13 cellular contexts compared by ENCODE assay signal in the genomic region with DNA sequence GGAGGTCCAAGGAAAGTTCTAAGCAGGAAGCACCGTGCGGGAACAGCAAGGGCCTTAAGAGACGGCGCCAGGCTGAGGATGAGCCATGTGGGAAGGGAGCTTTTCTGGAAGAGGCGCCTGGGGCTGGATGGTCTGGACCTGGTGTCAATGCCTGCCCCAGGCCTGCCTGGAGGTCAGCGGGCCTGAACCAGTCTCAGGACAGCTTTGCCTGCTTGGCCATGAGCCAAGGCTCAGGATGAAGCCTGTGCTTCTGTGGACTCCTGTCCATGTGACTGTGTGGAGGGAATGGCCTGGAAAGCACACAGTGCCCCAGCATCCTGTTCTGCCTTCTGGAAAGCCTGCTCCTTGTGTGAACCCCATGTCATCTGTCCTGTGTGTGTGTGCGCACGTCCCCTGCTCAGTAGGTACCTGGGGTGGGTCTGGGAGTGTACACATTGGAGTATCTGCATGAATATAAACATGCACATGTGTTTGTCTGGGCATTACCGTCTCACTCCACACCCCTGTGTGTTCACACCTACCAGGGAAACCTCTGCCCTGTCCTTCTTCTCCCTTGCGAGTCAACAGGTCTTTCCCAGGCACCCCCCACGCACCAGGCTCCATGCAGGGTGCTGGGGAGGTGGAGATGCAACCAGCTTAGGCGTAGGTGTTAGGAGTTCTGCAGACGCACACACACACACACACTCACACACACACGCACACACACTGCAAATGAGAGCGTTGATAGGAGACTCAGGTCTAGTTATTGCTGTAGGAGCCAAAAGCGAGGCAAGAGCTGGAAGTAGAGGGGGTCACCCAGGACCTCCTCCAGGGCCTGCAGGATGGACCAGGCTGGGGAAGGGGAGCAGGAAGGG. TPM values are rescaled to one million over a fixed set of nuclear protein-coding genes. Genes with fewer than 3 reads are reported as not detected.
DNase-seq lines count a peak whose midpoint lies in the region; ATAC-seq, FAIRE-seq and TF ChIP-seq lines count a peak whose summit lies in the region.
"Had no signal": no experiment of that assay in that cellular context is flagged by ENCODE, and none has a peak within 500 bp of the region (broad histone marks: within the 10 kb centered on the region; RNA-seq: fewer than 3 reads in every experiment).

No MANE protein-coding gene starts in this region.

- TF ChIP-seq CTCF in IMR-90 (conservative IDR thresholded peaks at IDR 0.05; ENCODE audit: low read depth, low read length) = no peak
- no peak for TF ChIP-seq CTCF in choroid plexus epithelial cell (conservative IDR thresholded peaks at IDR 0.05; ENCODE audit: low read depth, low read length)
- no peak for TF ChIP-seq CTCF in HepG2 (CRISPR knock-in tag; IDR thresholded peaks at IDR 0.05)
- TF ChIP-seq CTCF in gastrocnemius medialis (IDR thresholded peaks at IDR 0.05 in 4 of 5, conservative IDR thresholded peaks at IDR 0.05 in 1 of 5) = no peak

- H3K79me1 ChIP-seq in IMR-90 (ENCODE audit: low read depth in 1 of 2, low read length in 2 of 2) = peaks cover 0 to 10% of the 10 kb centered on the region in 2 experiments; a peak in 1 of 4 replicates

- intact Hi-C loops in IMR-90 (cut with micrococcal nuclease) = no loop called here
- intact Hi-C loops in HepG2 (cut with micrococcal nuclease; ENCODE audit: unreplicated experiment) = no loop called here
- intact Hi-C loops in gastrocnemius medialis (cut with DNase I; ENCODE audit: low total_unique reads) = no loop called here

- in situ Hi-C loops in IMR-90 (cut with MboI; ENCODE audit: low sequenced_read_pairs) = no loop called here
- in situ Hi-C loops in HepG2 (cut with HindIII; ENCODE audit: extremely low pct_ligation_motif_present, low pct_unique_long_range_greater_than_20kb) = no loop called here
- in situ Hi-C loops in gastrocnemius medialis (cut with MboI; ENCODE audit: low sequenced_read_pairs in 4 of 4) = loop anchor here in 1 of 4 donors (25.0 kb wide), 1 partner anchor 311 kb away; no protein-coding TSS in a partner anchor

- H3K27me3 ChIP-seq in IMR-90 (ENCODE audit: control insufficient read depth, insufficient read depth, low read length) = no peaks in the 10 kb centered on the region
- no peaks in the 10 kb centered on the region for H3K27me3 ChIP-seq in HepG2 (ENCODE audit: control insufficient read depth in 1 of 2, insufficient read depth in 2 of 2, low read length in 2 of 2)
- H3K27me3 ChIP-seq in gastrocnemius medialis = no peaks in the 10 kb centered on the region
- H3K27me3 ChIP-seq: BLaER1 treated with 17β-estradiol and CSF1 and Interleukin-3, amounts not matched to agents 10 nM and 100 nM had no signal

- no peaks in the 10 kb centered on the region for H3K9me3 Mint-ChIP-seq in activated T-helper 17 cell treated with anti-CD3 and anti-CD28 coated beads, Interleukin-2, amount 50 U/mL, for 72 hours
- H3K9me3 Mint-ChIP-seq: activated naive CD8-positive, alpha-beta T cell treated with anti-CD3 and anti-CD28 coated beads for 36 hours had no signal

- no peaks in the 10 kb centered on the region for H3K9me3 ChIP-seq in IMR-90 (ENCODE audit: control insufficient read depth, insufficient read depth, low read length)
- H3K9me3 ChIP-seq in HepG2 (ENCODE audit: low read length) = no peaks in the 10 kb centered on the region
- no peaks in the 10 kb centered on the region for H3K9me3 ChIP-seq in gastrocnemius medialis
- H3K9me3 ChIP-seq: BLaER1 treated with 17β-estradiol and CSF1 and Interleukin-3, amounts not matched to agents 10 nM and 100 nM had no signal

- H3K4me1 ChIP-seq in IMR-90 (ENCODE audit: control insufficient read depth, insufficient read depth, low read length) (peaks cover 9% of the 10 kb centered on the region), HepG2 (ENCODE audit: insufficient read depth, low read length) (peaks cover 17% of the 10 kb centered on the region), gastrocnemius medialis (peaks cover 33 to 41% of the 10 kb centered on the region in 2 donors)

- H3K23ac ChIP-seq in IMR-90 (ENCODE audit: low read depth, low read length) = no peak overlapping the region

- H2AK9ac ChIP-seq in IMR-90 (replicated peaks; ENCODE audit: low read depth, low read length, poor library complexity) = peak overlapping the region; percentile 23

- no peak for TF ChIP-seq RAD21 in IMR-90 (IDR thresholded peaks at IDR 0.05; ENCODE audit: low read length)
- no peak for TF ChIP-seq RAD21 in HepG2 (CRISPR knock-in tag; IDR thresholded peaks at IDR 0.05)

- WGBS in IMR-90 (ENCODE audit: extremely low coverage in 2 of 2, insufficient read length in 1 of 2), 2 experiments = 87% methylated on average over 6 of the region's 16 CpGs; no CpG with 5 or more reads in 1 of the 2 experiments
- 78% methylated on average over 14 of the region's 16 CpGs for WGBS in HepG2 (ENCODE audit: low lambda C conversion rate)

- no peak overlapping the region; the same call in none of the 2 replicates for H2AK5ac ChIP-seq in IMR-90 (ENCODE audit: low read depth, low read length)

- no peak overlapping the region for H3K4ac ChIP-seq in IMR-90 (ENCODE audit: low read depth, low read length)

- FAIRE-seq in HepG2 (lab: Jason Lieb, UNC) = no peak

- H2BK20ac ChIP-seq in IMR-90 (ENCODE audit: low read depth, low read length) = no peak overlapping the region

- ATAC-seq in IMR-90 (ENCODE audit: low read depth) (no peak), HepG2 (peak; percentile 84), gastrocnemius medialis (no peak)
- no peak for ATAC-seq in activated T-helper 17 cell treated with anti-CD3 and anti-CD28 coated beads, Interleukin-2, amount 50 U/mL, for 72 hours (replicated peaks)

- DNase-seq in IMR-90 (no peak), choroid plexus epithelial cell (ENCODE audit: low read depth) (peak; percentile 23), HepG2 (ENCODE audit: low spot score) (peak; percentile 39), gastrocnemius medialis (no peak), AML-193 (lab: John Stamatoyannopoulos, UW) (no peak), inferior parietal cortex (ENCODE audit: extremely low spot score) (no peak)
- DNase-seq: activated CD4-positive, alpha-beta T cell treated with anti-CD3 and anti-CD28 coated beads for 48 hours; activated naive CD8-positive, alpha-beta T cell treated with anti-CD3 and anti-CD28 coated beads for 36 hours; activated T-cell treated with anti-CD3 and anti-CD28 coated beads for 4 hours; NCI-H2081 treated with DMSO at 0.1 percent for 48 hours; NK-92 treated with Interleukin-12 subunit alpha and Interleukin-12 subunit beta, amount 100 ng/mL, for 24 hours had no signal

- no peaks in the 10 kb centered on the region for H3K4me1 Mint-ChIP-seq in activated T-helper 17 cell treated with anti-CD3 and anti-CD28 coated beads, Interleukin-2, amount 50 U/mL, for 72 hours
- H3K4me1 Mint-ChIP-seq: activated naive CD8-positive, alpha-beta T cell treated with anti-CD3 and anti-CD28 coated beads for 36 hours had no signal

- H3K4me2 ChIP-seq in IMR-90 (ENCODE audit: low read depth, low read length) (no peak overlapping the region), HepG2 (ENCODE audit: low read depth, low read length) (no peak overlapping the region)

- dilution Hi-C loops in IMR-90 (cut with HindIII; ENCODE audit: low sequenced_read_pairs, unreplicated experiment) = no loop called here

- H3K36me3 Mint-ChIP-seq in activated T-helper 17 cell treated with anti-CD3 and anti-CD28 coated beads, Interleukin-2, amount 50 U/mL, for 72 hours (ENCODE audit: low read depth) = no peaks in the 10 kb centered on the region
- H3K36me3 Mint-ChIP-seq: activated naive CD8-positive, alpha-beta T cell treated with anti-CD3 and anti-CD28 coated beads for 36 hours had no signal

- H3K9ac ChIP-seq in IMR-90 (ENCODE audit: low read depth, low read length) (no peak overlapping the region), HepG2 (ENCODE audit: insufficient read depth, low read depth, low read length) (no peak overlapping the region)
- H3K9ac ChIP-seq: BLaER1 treated with 17β-estradiol and CSF1 and Interleukin-3, amounts not matched to agents 10 nM and 100 nM had no signal

- H4K5ac ChIP-seq in IMR-90 (ENCODE audit: low read depth, low read length) = no peak overlapping the region

- H3K27ac Mint-ChIP-seq in activated T-helper 17 cell treated with anti-CD3 and anti-CD28 coated beads, Interleukin-2, amount 50 U/mL, for 72 hours = no peak overlapping the region
- H3K27ac Mint-ChIP-seq: activated naive CD8-positive, alpha-beta T cell treated with anti-CD3 and anti-CD28 coated beads for 36 hours had no signal

- H3K27ac ChIP-seq in IMR-90 (ENCODE audit: insufficient read depth, low read length) = no peak overlapping the region
- H3K27ac ChIP-seq in HepG2 (ENCODE audit: extremely low read length, insufficient read depth, low read length) = no peak overlapping the region
- H3K27ac ChIP-seq in gastrocnemius medialis = peak overlapping the region; percentile 15 to 39 (median 28)
- H3K27ac ChIP-seq: BLaER1 treated with 17β-estradiol and CSF1 and Interleukin-3, amounts not matched to agents 10 nM and 100 nM had no signal

- no peak overlapping the region for H2BK120ac ChIP-seq in IMR-90 (ENCODE audit: low read depth, low read length)

- H3K9me1 ChIP-seq in IMR-90 (ENCODE audit: insufficient read depth, low read length) = peaks cover 22% of the 10 kb centered on the region

- no peak overlapping the region for H2AFZ ChIP-seq in IMR-90 (replicated peaks; ENCODE audit: low read length, poor library complexity)
- H2AFZ ChIP-seq in HepG2 (ENCODE audit: low read length) = no peak overlapping the region

- no peak overlapping the region for H3K4me3 Mint-ChIP-seq in activated T-helper 17 cell treated with anti-CD3 and anti-CD28 coated beads, Interleukin-2, amount 50 U/mL, for 72 hours
- H3K4me3 Mint-ChIP-seq: activated naive CD8-positive, alpha-beta T cell treated with anti-CD3 and anti-CD28 coated beads for 36 hours had no signal

- no peak overlapping the region for H4K8ac ChIP-seq in IMR-90 (ENCODE audit: low read depth in 2 of 2, low read length in 2 of 2)

- H2BK15ac ChIP-seq in IMR-90 (ENCODE audit: low read depth, low read length) = no peak overlapping the region; the same call in 2 of the 3 replicates

- no peaks in the 10 kb centered on the region for H3K79me2 ChIP-seq in HepG2 (ENCODE audit: insufficient read depth, low read length)

- H2BK5ac ChIP-seq in IMR-90 (ENCODE audit: low read depth, low read length, poor library complexity, severe bottlenecking) = no peak overlapping the region

- H3K27me3 Mint-ChIP-seq in activated T-helper 17 cell treated with anti-CD3 and anti-CD28 coated beads, Interleukin-2, amount 50 U/mL, for 72 hours = peaks cover 12% of the 10 kb centered on the region
- H3K27me3 Mint-ChIP-seq: activated naive CD8-positive, alpha-beta T cell treated with anti-CD3 and anti-CD28 coated beads for 36 hours had no signal

- H4K91ac ChIP-seq in IMR-90 (ENCODE audit: insufficient read depth, low read depth, low read length) = no peak overlapping the region

- TF ChIP-seq EP300 in HepG2 (IDR thresholded peaks at IDR 0.05; ENCODE audit: low read depth in 2 of 2, low read length in 2 of 2) (no peak), HepG2 (CRISPR knock-in tag; IDR thresholded peaks at IDR 0.05; ENCODE audit: borderline replicate concordance) (no peak)

- CTCF ChIA-PET in IMR-90 (lab: Yijun Ruan, JAX) = no interaction called here
- CTCF ChIA-PET in HepG2 (lab: Yijun Ruan, JAX; ENCODE audit: low intra/inter-chr PET ratio, low total read pairs) = no interaction called here

- TF ChIP-seq POLR2A in IMR-90 (IDR thresholded peaks at IDR 0.05; ENCODE audit: low read depth, low read length) = no peak
- no peak for TF ChIP-seq POLR2A in HepG2 (IDR thresholded peaks at IDR 0.05; ENCODE audit: insufficient read depth in 1 of 2, low read depth in 2 of 2, low read length in 2 of 2)
- TF ChIP-seq POLR2A in gastrocnemius medialis (IDR thresholded peaks at IDR 0.05) = no peak

- H3K56ac ChIP-seq in IMR-90 (ENCODE audit: extremely low read depth, insufficient read depth, low read length) = no peak overlapping the region

- BruUV-seq in IMR-90 (replicated peaks; lab: Mats Ljungman, UMichigan) (no TSS peak), HepG2 (replicated peaks; lab: Mats Ljungman, UMichigan) (no TSS peak)

- peaks cover 2% of the 10 kb centered on the region; the same call in 1 of the 2 replicates for H3K36me3 ChIP-seq in IMR-90 (ENCODE audit: control insufficient read depth, insufficient read depth, low read length)
- H3K36me3 ChIP-seq in HepG2 (replicated peaks in 1 of 2; ENCODE audit: control insufficient read depth in 1 of 2, insufficient read depth in 2 of 2, low read length in 2 of 2) = no peaks in the 10 kb centered on the region; a peak in 1 of 5 replicates
- H3K36me3 ChIP-seq in gastrocnemius medialis = peaks cover 0 to 12% of the 10 kb centered on the region in 2 donors

- no peak overlapping the region for H3K14ac ChIP-seq in IMR-90 (replicated peaks; ENCODE audit: low read depth, low read length)

- peaks cover 12% of the 10 kb centered on the region for H4K20me1 ChIP-seq in IMR-90 (ENCODE audit: insufficient read depth, low read length)
- H4K20me1 ChIP-seq in HepG2 (ENCODE audit: insufficient read depth, low read length) = no peaks in the 10 kb centered on the region

- H3K4me3 ChIP-seq in IMR-90 (ENCODE audit: insufficient read depth, low read depth, low read length) = no peak overlapping the region
- H3K4me3 ChIP-seq in choroid plexus epithelial cell (ENCODE audit: low read depth, low read length) = no peak overlapping the region
- no peak overlapping the region for H3K4me3 ChIP-seq in HepG2 (replicated peaks in 1 of 3; ENCODE audit: insufficient read depth in 1 of 3, low read depth in 2 of 3, low read length in 3 of 3)
- H3K4me3 ChIP-seq in gastrocnemius medialis = no peak overlapping the region
- H3K4me3 ChIP-seq: BLaER1 treated with 17β-estradiol and CSF1 and Interleukin-3, amounts not matched to agents 10 nM and 100 nM had no signal

- POLR2A ChIA-PET in IMR-90 (lab: Charles Lee; ENCODE audit: unreplicated experiment) = no interaction called here
- POLR2A ChIA-PET in HepG2 (lab: Yijun Ruan, JAX) = no interaction called here

- no peak overlapping the region for H3K18ac ChIP-seq in IMR-90 (ENCODE audit: low read depth, low read length)

RNA-seq across cellular contexts. Expression of gene DAB2IP, which starts 24.8 kb away (rescaled TPM):
- 5.6 and 6.1 TPM in 2 replicates for total RNA-seq in IMR-90 (2012; rRNA removed)
- polyA plus RNA-seq in IMR-90 (2012; rRNA removed) = 17.2 and 20.4 TPM in 2 replicates
- polyA plus RNA-seq in IMR-90 (2012; cell fraction: cytosol; rRNA removed) = 12.2 and 16.5 TPM in 2 replicates
- polyA plus RNA-seq in IMR-90 (2012; cell fraction: nucleus; rRNA removed; ENCODE audit: low replicate concordance) = 27.8 and 42.5 TPM in 2 replicates
- total RNA-seq in HepG2 (2016; rRNA removed; fragmentation: Illumina TruSeq; extraction: Trizol) = 25.3 and 32.1 TPM in 2 replicates
- 2.8 and 5.2 TPM in 2 replicates for total RNA-seq in HepG2 (2016; cell fraction: cytosol; rRNA removed; fragmentation: Illumina TruSeq; extraction: Trizol; ENCODE audit: low read depth)
- 24.3 and 28.3 TPM in 2 replicates for total RNA-seq in HepG2 (2016; cell fraction: insoluble cytoplasmic fraction; rRNA removed; fragmentation: Illumina TruSeq; extraction: Trizol)
- total RNA-seq in HepG2 (2016; cell fraction: membrane; rRNA removed; fragmentation: Illumina TruSeq; extraction: Trizol) = 10.8 and 12.3 TPM in 2 replicates
- total RNA-seq in HepG2 (2016; cell fraction: nucleus; rRNA removed; fragmentation: Illumina TruSeq; extraction: Trizol) = 23.5 and 29.5 TPM in 2 replicates
- polyA plus RNA-seq in HepG2 (2011; rRNA removed) = 37.9 and 39.9 TPM in 2 replicates
- 20.8 and 29.3 TPM in 2 replicates for polyA plus RNA-seq in HepG2 (2011; cell fraction: cytosol; rRNA removed)
- polyA plus RNA-seq in HepG2 (2011; cell fraction: nucleus; rRNA removed) = 42.4 and 54.9 TPM in 2 replicates
- polyA plus RNA-seq in HepG2 (2012) = 14.7 and 24.6 TPM in 2 replicates
- 1.9 and 2.6 TPM in 2 replicates for polyA plus RNA-seq in HepG2 (2016; cell fraction: cytosol; fragmentation: Illumina TruSeq; extraction: Trizol; ENCODE audit: low read depth)
- 24.2 and 33.5 TPM in 2 replicates for polyA plus RNA-seq in HepG2 (2016; cell fraction: insoluble cytoplasmic fraction; fragmentation: Illumina TruSeq; extraction: Trizol; ENCODE audit: low read depth)
- polyA plus RNA-seq in HepG2 (2016; cell fraction: membrane; fragmentation: Illumina TruSeq; extraction: Trizol; ENCODE audit: low read depth) = 5.5 and 5.8 TPM in 2 replicates
- polyA plus RNA-seq in HepG2 (2016; cell fraction: nucleus; fragmentation: Illumina TruSeq; extraction: Trizol; ENCODE audit: insufficient read depth, low read depth) = 42.8 and 47.1 TPM in 2 replicates
- 48.1 and 97.1 TPM in 2 replicates for polyA minus RNA-seq in HepG2 (2011; rRNA and poly(A)+ RNA removed; ENCODE audit: low replicate concordance)
- 26.5 and 29.0 TPM in 2 replicates for polyA minus RNA-seq in HepG2 (2011; cell fraction: cytosol; rRNA and poly(A)+ RNA removed)
- polyA minus RNA-seq in HepG2 (2011; cell fraction: nucleus; rRNA and poly(A)+ RNA removed) = 34.6 and 46.1 TPM in 2 replicates
- total RNA-seq in gastrocnemius medialis = 10 to 100 TPM; 22.7 to 68.2 (median 37.4) TPM
- under 1 TPM in 1 of 2 donors, not detected in 1; 0.09 TPM for total RNA-seq in activated T-helper 17 cell treated with anti-CD3 and anti-CD28 coated beads, Interleukin-2, amount 50 U/mL, for 72 hours

Comparison
In these comparisons a context has a peak if more than half of its experiments do, and no peak if none do; other contexts are left out.
1. DNase-seq: peak in choroid plexus epithelial cell (single experiment) and HepG2 (single experiment); none in IMR-90 (single experiment), gastrocnemius medialis (0 of 2), AML-193 (0 of 2) and inferior parietal cortex (single experiment).
2. H3K27ac ChIP-seq: peak in gastrocnemius medialis (4 of 4); none in IMR-90 (single experiment) and HepG2 (single experiment).